Comparison of ENCODE assay signal across 18 cellular contexts in genomic region chr5:54515634-54516033, GRCh38.
"Had no signal": no experiment of that assay in that cellular context is flagged by ENCODE, and none has a peak within 500 bp of the region (broad histone marks: within the 10 kb centered on the region; RNA-seq: fewer than 3 reads in every experiment).

No MANE protein-coding gene starts in this region.

- H3K27ac ChIP-seq: foreskin keratinocyte, left ventricle myocardium inferior, ovary, thoracic aorta had no signal

- DNase-seq: activated CD4-positive, alpha-beta memory T cell treated with anti-CD3 and anti-CD28 coated beads, Interleukin-2, amount 10 ng/mL, durations not matched to agents 7 days and 5 days; activated CD4-positive, alpha-beta T cell treated with anti-CD3 and anti-CD28 coated beads for 36 hours; activated effector memory CD4-positive, alpha-beta T cell treated with Interleukin-2 at 50 U/mL for 16 hours; activated T-cell treated with anti-CD3 and anti-CD28 coated beads, Interleukin-2, amount 50 U/mL, for 24 hours; cortex of kidney; effector CD4-positive, alpha-beta T cell; foreskin keratinocyte; glutamatergic neuron; kidney; left ventricle myocardium inferior; mucosa of descending colon; naive thymus-derived CD8-positive, alpha-beta T cell; ovary; stimulated activated CD4-positive, alpha-beta T cell treated with anti-CD3 and anti-CD28 coated beads, Interleukin-12 subunit alpha, Interleukin-12 subunit beta, amount 100 ng/mL, for 4 hours; stimulated activated CD4-positive, alpha-beta T cell treated with anti-CD3 and anti-CD28 coated beads, Interleukin-2, amount 100 ng/mL, for 24 hours; T-helper 17 cell had no signal

- H3K36me3 ChIP-seq: ovary, thoracic aorta had no signal

- H3K4me3 ChIP-seq: left ventricle myocardium inferior, mucosa of descending colon, ovary, thoracic aorta had no signal

- ATAC-seq: activated CD4-positive, alpha-beta T cell treated with anti-CD3 and anti-CD28 coated beads for 36 hours; foreskin keratinocyte; mucosa of descending colon; naive thymus-derived CD8-positive, alpha-beta T cell; sciatic nerve; T-helper 17 cell had no signal

- H3K27me3 ChIP-seq: foreskin keratinocyte, ovary had no signal

- H3K9me3 ChIP-seq: left ventricle myocardium inferior, mucosa of descending colon, ovary, thoracic aorta had no signal
